ENCODE assay signal across 8 cellular contexts in the genomic region with DNA sequence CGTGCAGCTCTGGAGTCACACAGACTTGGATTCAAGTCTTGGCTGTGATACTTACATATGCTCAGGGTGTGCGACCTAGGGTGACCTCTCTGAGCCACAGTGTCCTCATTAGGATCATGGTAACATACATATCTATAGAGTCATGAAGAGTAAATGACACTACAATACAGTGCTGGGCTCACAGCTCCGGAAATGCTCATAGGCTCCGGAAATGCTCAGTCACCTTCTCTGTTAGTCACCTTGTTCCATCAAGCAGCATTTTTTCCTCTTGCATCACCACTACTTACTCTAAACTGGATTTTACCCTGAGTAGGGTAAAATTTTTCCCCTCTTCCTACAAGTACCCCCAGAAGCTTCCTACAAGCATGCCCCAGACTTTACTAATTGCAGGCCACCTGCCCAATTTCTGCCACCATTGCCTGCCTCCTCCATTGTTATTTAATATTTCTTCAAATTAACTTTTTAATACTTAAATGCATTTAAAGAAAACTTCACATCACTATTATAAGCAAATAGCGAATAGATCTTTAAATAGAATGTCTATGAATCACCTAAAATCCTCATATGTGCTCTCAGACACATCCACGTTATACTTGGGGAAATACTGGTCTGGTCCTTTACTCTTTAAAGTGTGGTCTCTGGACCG.
DNase-seq lines count a peak whose midpoint lies in the region; ATAC-seq, FAIRE-seq and TF ChIP-seq lines count a peak whose summit lies in the region.

No MANE protein-coding gene starts in this region.

- H3K36me3 Mint-ChIP-seq in activated CD8-positive, alpha-beta T cell treated with anti-CD3 and anti-CD28 coated beads for 36 hours (ENCODE audit: low read depth): no peaks in the 10 kb centered on the region

- POLR2A ChIA-PET in activated CD8-positive, alpha-beta T cell treated with anti-CD3 and anti-CD28 coated beads for 36 hours (lab: Charles Lee): no interaction called here

- no peak overlapping the region for H3K4me3 ChIP-seq in fibroblast of pulmonary artery (replicated peaks; ENCODE audit: low read depth, low read length)

- no peak overlapping the region for H3K4me3 Mint-ChIP-seq in activated CD8-positive, alpha-beta T cell treated with anti-CD3 and anti-CD28 coated beads for 36 hours

- H3K27ac Mint-ChIP-seq in activated CD8-positive, alpha-beta T cell treated with anti-CD3 and anti-CD28 coated beads for 36 hours: peak overlapping the region; percentile 79

- CTCF ChIA-PET in activated CD8-positive, alpha-beta T cell treated with anti-CD3 and anti-CD28 coated beads for 36 hours (lab: Charles Lee): interaction anchor here (0.9 to 1.1 kb wide), 2 partner anchors 10 to 76 kb away, joined by 3 read pairs; no protein-coding TSS in a partner anchor

- peak; percentile 100 for ATAC-seq in activated CD8-positive, alpha-beta T cell treated with anti-CD3 and anti-CD28 coated beads for 36 hours

- H3K9me3 Mint-ChIP-seq in activated CD8-positive, alpha-beta T cell treated with anti-CD3 and anti-CD28 coated beads for 36 hours: no peaks in the 10 kb centered on the region

- no peaks in the 10 kb centered on the region for H3K27me3 Mint-ChIP-seq in activated CD8-positive, alpha-beta T cell treated with anti-CD3 and anti-CD28 coated beads for 36 hours

- peaks cover 14% of the 10 kb centered on the region for H3K4me1 Mint-ChIP-seq in activated CD8-positive, alpha-beta T cell treated with anti-CD3 and anti-CD28 coated beads for 36 hours (ENCODE audit: low read depth)

- no peak for FAIRE-seq in GM19239 (lab: Jason Lieb, UNC)

- no peak for TF ChIP-seq CTCF in activated CD8-positive, alpha-beta T cell treated with anti-CD3 and anti-CD28 coated beads for 36 hours (IDR thresholded peaks at IDR 0.05)
- no peak for TF ChIP-seq CTCF in fibroblast of pulmonary artery (IDR thresholded peaks at IDR 0.05; ENCODE audit: low read length, missing control alignments)

- intact Hi-C loops in activated CD8-positive, alpha-beta T cell treated with anti-CD3 and anti-CD28 coated beads for 36 hours (cut with micrococcal nuclease): no loop called here
- intact Hi-C loops in posterior vena cava (cut with DNase I): loop anchor here in 1 of 2 donors (10.0 kb wide), 1 partner anchor 58 kb away; no protein-coding TSS in a partner anchor

- DNase-seq in HT1080 (ENCODE audit: low read depth) (peak; percentile 98), fibroblast of pulmonary artery (ENCODE audit: low read depth) (peak; percentile 91), NCI-H446 treated with DMSO at 0.1 percent for 48 hours (lab: John Stamatoyannopoulos, UW) (no peak), DMS153 treated with DMSO at 0.1 percent for 48 hours (lab: John Stamatoyannopoulos, UW; ENCODE audit: unreplicated experiment) (no peak), posterior vena cava (ENCODE audit: low spot score) (no peak), GM19239 (ENCODE audit: insufficient read length, low spot score) (no peak)
- peak; percentile 74 for DNase-seq in activated CD8-positive, alpha-beta T cell treated with anti-CD3 and anti-CD28 coated beads for 36 hours
- peak; percentile 56 for DNase-seq in stimulated activated CD8-positive, alpha-beta memory T cell treated with anti-CD3 and anti-CD28 coated beads, Interleukin-4, amount 100 ng/mL, for 48 hours

Comparison
In these comparisons a context has a peak if more than half of its experiments do, and no peak if none do; other contexts are left out.
1. DNase-seq: peak in HT1080 (single experiment), activated CD8-positive, alpha-beta T cell treated with anti-CD3 and anti-CD28 coated beads for 36 hours (single experiment), fibroblast of pulmonary artery (single experiment) and stimulated activated CD8-positive, alpha-beta memory T cell treated with anti-CD3 and anti-CD28 coated beads, Interleukin-4, amount 100 ng/mL, for 48 hours (single experiment); none in NCI-H446 treated with DMSO at 0.1 percent for 48 hours (single experiment), DMS153 treated with DMSO at 0.1 percent for 48 hours (single experiment), posterior vena cava (single experiment) and GM19239 (single experiment).